ENCODE assay signal across 1 cellular context in genomic region chr18:32048507-32049091, GRCh38.
TF ChIP-seq lines count a peak whose summit lies in the region.

No MANE protein-coding gene starts in this region.

TF ChIP-seq in IMR-90, 13 proteins besides CTCF, POLR2A, EP300 and RAD21:
- TF ChIP-seq CEBPB (IDR thresholded peaks at IDR 0.05; ENCODE audit: low read depth, low read length) = no peak
- TF ChIP-seq RCOR1 (IDR thresholded peaks at IDR 0.05; ENCODE audit: insufficient replicate concordance, low read length) = no peak
- TF ChIP-seq NFE2L2 (IDR thresholded peaks at IDR 0.05; ENCODE audit: low read depth, low read length) = no peak
- no peak for TF ChIP-seq CHD1 (IDR thresholded peaks at IDR 0.05; ENCODE audit: low read depth, low read length)
- TF ChIP-seq BHLHE40 (IDR thresholded peaks at IDR 0.05; ENCODE audit: low read depth, low read length) = no peak
- TF ChIP-seq MXI1 (IDR thresholded peaks at IDR 0.05; ENCODE audit: borderline replicate concordance, low read depth, low read length) = no peak
- no peak for TF ChIP-seq FOS (IDR thresholded peaks at IDR 0.05; ENCODE audit: low read depth, low read length)
- TF ChIP-seq RFX5 (IDR thresholded peaks at IDR 0.05; ENCODE audit: low read depth, low read length) = no peak
- TF ChIP-seq ELK1 (IDR thresholded peaks at IDR 0.05; ENCODE audit: borderline replicate concordance, low read depth, low read length) = no peak
- no peak for TF ChIP-seq SMC3 (IDR thresholded peaks at IDR 0.05; ENCODE audit: low read depth, low read length)
- TF ChIP-seq MAFK (IDR thresholded peaks at IDR 0.05; ENCODE audit: low read depth, low read length) = no peak
